ENCODE assay signal across 10 cellular contexts in the genomic region with DNA sequence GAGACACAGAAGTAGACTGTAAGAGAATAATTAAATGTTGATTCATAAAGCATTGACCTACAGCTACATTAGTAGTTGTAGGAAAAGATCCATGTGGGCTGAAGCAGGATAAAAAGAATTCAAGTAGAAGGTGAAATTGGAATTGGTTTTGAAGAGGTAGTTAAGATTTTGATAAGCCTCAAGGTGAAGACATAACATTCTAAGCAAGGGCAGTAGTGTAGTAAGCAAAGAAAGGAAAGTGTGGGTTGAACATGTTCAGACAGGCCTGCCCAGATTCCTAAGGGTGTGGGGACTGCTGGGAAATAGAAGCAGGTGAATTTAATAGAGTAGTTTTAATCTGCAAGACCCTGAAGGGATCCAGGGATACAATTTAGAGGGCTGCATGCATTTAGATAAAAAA. TPM values are rescaled to one million over a fixed set of nuclear protein-coding genes. Genes with fewer than 3 reads are reported as not detected.
DNase-seq lines count a peak whose midpoint lies in the region; ATAC-seq, FAIRE-seq and TF ChIP-seq lines count a peak whose summit lies in the region.
"Had no signal": no experiment of that assay in that cellular context is flagged by ENCODE, and none has a peak within 500 bp of the region (broad histone marks: within the 10 kb centered on the region; RNA-seq: fewer than 3 reads in every experiment).

No MANE protein-coding gene starts in this region.

- in situ Hi-C loops in gastrocnemius medialis (cut with MboI; ENCODE audit: low sequenced_read_pairs in 4 of 4): no loop called here

- 0 out of 2 replicates have a peak overlapping the region, but pooled peaks have one; percentile 6 for H3K9ac ChIP-seq in OCI-LY3 (ENCODE audit: low read length)
- H3K9ac ChIP-seq in endothelial cell of umbilical vein (replicated peaks; ENCODE audit: extremely low read depth, insufficient read depth, low read length): no peak overlapping the region
- H3K9ac ChIP-seq in colonic mucosa (ENCODE audit: low read depth in 2 of 2, low read length in 2 of 2): no peak overlapping the region

- FAIRE-seq in endothelial cell of umbilical vein (lab: Jason Lieb, UNC): no peak

- TF ChIP-seq POLR2A in endothelial cell of umbilical vein (IDR thresholded peaks at IDR 0.05; ENCODE audit: low read depth, low read length) (no peak), gastrocnemius medialis (IDR thresholded peaks at IDR 0.05) (no peak)

- POLR2A ChIA-PET in endothelial cell of umbilical vein (lab: Charles Lee): no interaction called here

- BruUV-seq in endothelial cell of umbilical vein (replicated peaks; lab: Mats Ljungman, UMichigan): no TSS peak

- H2AFZ ChIP-seq in OCI-LY3 (ENCODE audit: low read depth, low read length) (no peak overlapping the region), endothelial cell of umbilical vein (ENCODE audit: low read depth, low read length) (no peak overlapping the region)

- H3K9me3 ChIP-seq in OCI-LY3 (ENCODE audit: insufficient read depth, low read length): no peaks in the 10 kb centered on the region
- no peaks in the 10 kb centered on the region for H3K9me3 ChIP-seq in endothelial cell of umbilical vein (replicated peaks; ENCODE audit: control insufficient read depth, insufficient read depth, low read length)
- no peaks in the 10 kb centered on the region for H3K9me3 ChIP-seq in gastrocnemius medialis
- H3K9me3 ChIP-seq in colonic mucosa: no peaks in the 10 kb centered on the region
- H3K9me3 ChIP-seq: sigmoid colon had no signal

- H3K9me1 ChIP-seq in endothelial cell of umbilical vein (replicated peaks; ENCODE audit: control insufficient read depth, extremely low read depth, insufficient read depth, low read length): no peaks in the 10 kb centered on the region

- DNase-seq in NCI-H1105 (lab: John Stamatoyannopoulos, UW): peak; percentile 10
- no peak for DNase-seq in NCI-H1105 treated with DMSO at 0.1 percent for 48 hours (lab: John Stamatoyannopoulos, UW)
- peak; percentile 45 for DNase-seq in endothelial cell of umbilical vein (ENCODE audit: low read depth, low spot score)
- no peak for DNase-seq in gastrocnemius medialis
- no peak for DNase-seq in substantia nigra (lab: John Stamatoyannopoulos, UW)
- no peak for DNase-seq in stimulated activated CD4-positive, alpha-beta T cell treated with anti-CD3 and anti-CD28 coated beads, Interleukin-4, amount 100 ng/mL, for 24 hours
- DNase-seq in colonic mucosa: no peak
- DNase-seq: 8988T, sigmoid colon had no signal

- peaks cover 96% of the 10 kb centered on the region for H4K20me1 ChIP-seq in OCI-LY3 (ENCODE audit: insufficient read depth, low read length)
- peaks cover 14% of the 10 kb centered on the region for H4K20me1 ChIP-seq in endothelial cell of umbilical vein (replicated peaks; ENCODE audit: control insufficient read depth, extremely low read depth, insufficient read depth, low read length)

- intact Hi-C loops in endothelial cell of umbilical vein (cut with micrococcal nuclease): loop anchor here (10.0 kb wide), 1 partner anchor 208 kb away; the partner anchor contains the start of gene PPIL4
- intact Hi-C loops in gastrocnemius medialis (cut with DNase I; ENCODE audit: low total_unique reads): no loop called here
- intact Hi-C loops in colonic mucosa (cut with DNase I): no loop called here

- H3K4me2 ChIP-seq in OCI-LY3 (ENCODE audit: low read length) (peak overlapping the region; percentile 42), endothelial cell of umbilical vein (ENCODE audit: insufficient read depth, low read length) (peak overlapping the region; percentile 61)

- H3K4me1 ChIP-seq in OCI-LY3 (ENCODE audit: low read length) (peaks cover 50% of the 10 kb centered on the region), endothelial cell of umbilical vein (ENCODE audit: control insufficient read depth, extremely low read depth, insufficient read depth, low read length) (peaks cover 43% of the 10 kb centered on the region), gastrocnemius medialis (peaks cover 86 to 89% of the 10 kb centered on the region in 2 donors), colonic mucosa (no peaks in the 10 kb centered on the region)

- dilution Hi-C loops in endothelial cell of umbilical vein (cut with MboI; ENCODE audit: extremely low pct_ligation_motif_present, low sequenced_read_pairs): no loop called here

- H3K27me3 ChIP-seq in OCI-LY3 (ENCODE audit: low read depth, low read length): no peaks in the 10 kb centered on the region
- no peaks in the 10 kb centered on the region for H3K27me3 ChIP-seq in endothelial cell of umbilical vein (ENCODE audit: control insufficient read depth in 2 of 2, insufficient read depth in 2 of 2, low read length in 2 of 2)
- no peaks in the 10 kb centered on the region for H3K27me3 ChIP-seq in gastrocnemius medialis
- no peaks in the 10 kb centered on the region for H3K27me3 ChIP-seq in colonic mucosa
- H3K27me3 ChIP-seq: sigmoid colon had no signal

- CTCF ChIA-PET in endothelial cell of umbilical vein (lab: Charles Lee): interaction anchor here (0.8 to 6.0 kb wide), 2 partner anchors 12 to 16 kb away, joined by 4 to 49 read pairs; no protein-coding TSS in a partner anchor

- H3K27ac ChIP-seq in OCI-LY3 (ENCODE audit: low read length) (0 out of 2 replicates have a peak overlapping the region, but pooled peaks have one; percentile 9), endothelial cell of umbilical vein (ENCODE audit: insufficient read depth, low read depth, low read length) (peak overlapping the region; percentile 61), gastrocnemius medialis (peak overlapping the region; percentile 54 to 78 (median 73)), substantia nigra (ENCODE audit: low read depth, low read length, poor library complexity, severe bottlenecking) (no peak overlapping the region), colonic mucosa (no peak overlapping the region)

- H3K79me2 ChIP-seq in OCI-LY3 (ENCODE audit: low read length): peaks cover 100% of the 10 kb centered on the region
- H3K79me2 ChIP-seq in endothelial cell of umbilical vein (ENCODE audit: control insufficient read depth, insufficient read depth, low read length): peaks cover 92% of the 10 kb centered on the region

- TF ChIP-seq CTCF in OCI-LY3 (IDR thresholded peaks at IDR 0.05; ENCODE audit: low read depth, low read length) (no peak), endothelial cell of umbilical vein (IDR thresholded peaks at IDR 0.05; ENCODE audit: extremely low read depth in 1 of 2, insufficient read depth in 1 of 2, low read depth in 1 of 2, low read length in 2 of 2) (no peak), gastrocnemius medialis (IDR thresholded peaks at IDR 0.05 in 4 of 5, conservative IDR thresholded peaks at IDR 0.05 in 1 of 5) (no peak), colonic mucosa (IDR thresholded peaks at IDR 0.05) (no peak)

- ATAC-seq in gastrocnemius medialis: peak in 1 of 2 donors; percentile 68

- H3K4me3 ChIP-seq in OCI-LY3 (ENCODE audit: low read length): no peak overlapping the region
- H3K4me3 ChIP-seq in endothelial cell of umbilical vein (replicated peaks in 1 of 3; ENCODE audit: insufficient read depth in 1 of 3, low read depth in 1 of 3, low read length in 3 of 3): no peak overlapping the region
- H3K4me3 ChIP-seq in gastrocnemius medialis: no peak overlapping the region
- no peak overlapping the region for H3K4me3 ChIP-seq in colonic mucosa
- H3K4me3 ChIP-seq: sigmoid colon had no signal

- peaks cover 10% of the 10 kb centered on the region for H3K36me3 ChIP-seq in OCI-LY3 (replicated peaks; ENCODE audit: low read depth, low read length)
- no peaks in the 10 kb centered on the region for H3K36me3 ChIP-seq in endothelial cell of umbilical vein (ENCODE audit: control insufficient read depth in 2 of 2, extremely low read depth in 1 of 2, insufficient read depth in 2 of 2, low read length in 2 of 2)
- no peaks in the 10 kb centered on the region for H3K36me3 ChIP-seq in gastrocnemius medialis
- H3K36me3 ChIP-seq in colonic mucosa: no peaks in the 10 kb centered on the region
- H3K36me3 ChIP-seq: sigmoid colon had no signal

TF ChIP-seq in endothelial cell of umbilical vein, 7 proteins besides CTCF, POLR2A, EP300 and RAD21:
- TF ChIP-seq MYC (IDR thresholded peaks at IDR 0.05; ENCODE audit: low read depth, low read length): no peak
- no peak for TF ChIP-seq FOS (IDR thresholded peaks at IDR 0.05; ENCODE audit: borderline replicate concordance, insufficient read depth, low read length)
- no peak for TF ChIP-seq MAX (IDR thresholded peaks at IDR 0.05; ENCODE audit: insufficient read depth, insufficient read length)

RNA-seq across cellular contexts. Expression of gene TAB2, which starts 19.0 kb away (rescaled TPM):
- total RNA-seq in endothelial cell of umbilical vein (34.2 and 37.4 TPM in 2 replicates), gastrocnemius medialis (10 to 100 TPM; 63.7 to 73.5 (median 69.2) TPM), colonic mucosa (10 to 100 TPM; 36.7 to 81.3 TPM)
- polyA plus RNA-seq in endothelial cell of umbilical vein: 24.4 and 26.0 TPM in 2 replicates
- polyA plus RNA-seq in endothelial cell of umbilical vein (2011; cell fraction: cytosol; rRNA removed): 28.6 and 29.0 TPM in 2 replicates
- 25.6 and 29.4 TPM in 2 replicates for polyA plus RNA-seq in endothelial cell of umbilical vein (2011; cell fraction: nucleus; rRNA removed)
- 30.4 and 40.9 TPM in 2 replicates for polyA plus RNA-seq in endothelial cell of umbilical vein (2012)
- 54.3 and 60.9 TPM in 2 replicates for polyA minus RNA-seq in endothelial cell of umbilical vein
- 15.3 TPM for polyA minus RNA-seq in endothelial cell of umbilical vein (2011; cell fraction: cytosol; rRNA and poly(A)+ RNA removed)
- 45.3 and 63.2 TPM in 2 replicates for polyA minus RNA-seq in endothelial cell of umbilical vein (2011; cell fraction: nucleus; rRNA and poly(A)+ RNA removed)

Comparison
In these comparisons a context has a peak if more than half of its experiments do, and no peak if none do; other contexts are left out.
1. DNase-seq: peak in NCI-H1105 (single experiment) and endothelial cell of umbilical vein (single experiment); none in NCI-H1105 treated with DMSO at 0.1 percent for 48 hours (single experiment), gastrocnemius medialis (0 of 2), substantia nigra (0 of 49), stimulated activated CD4-positive, alpha-beta T cell treated with anti-CD3 and anti-CD28 coated beads, Interleukin-4, amount 100 ng/mL, for 24 hours (single experiment) and colonic mucosa (single experiment).
2. H3K27ac ChIP-seq: peak in OCI-LY3 (single experiment), endothelial cell of umbilical vein (single experiment) and gastrocnemius medialis (4 of 4); none in substantia nigra (single experiment) and colonic mucosa (single experiment).